In genomic region chr12:114984641-114985041, GRCh38 we compare ENCODE assay signal across 16 cellular contexts.
DNase-seq lines count a peak whose midpoint lies in the region; ATAC-seq and TF ChIP-seq lines count a peak whose summit lies in the region.
"Had no signal": no experiment of that assay in that cellular context is flagged by ENCODE, and none has a peak within 500 bp of the region (broad histone marks: within the 10 kb centered on the region; RNA-seq: fewer than 3 reads in every experiment).

No MANE protein-coding gene starts in this region.

- no peak overlapping the region for H3K4me3 Mint-ChIP-seq in nephron
- no peak overlapping the region for H3K4me3 Mint-ChIP-seq in naive thymus-derived CD8-positive, alpha-beta T cell
- H3K4me3 Mint-ChIP-seq: CD14-positive monocyte; CD8-positive, alpha-beta T cell; IgD-negative memory B cell had no signal

- no peaks in the 10 kb centered on the region for H3K4me1 ChIP-seq in hepatocyte (ENCODE audit: insufficient read depth)

- 71% methylated on average over 2 of the region's 2 CpGs for WGBS in hepatocyte (ENCODE audit: low lambda C conversion rate, missing lambda C conversion rate)

- H3K9me2 ChIP-seq in hepatocyte (replicated peaks; ENCODE audit: insufficient read depth) = no peaks in the 10 kb centered on the region

- peaks cover 3% of the 10 kb centered on the region for H3K27me3 Mint-ChIP-seq in nephron (ENCODE audit: low read depth)
- H3K27me3 Mint-ChIP-seq in naive thymus-derived CD8-positive, alpha-beta T cell = peaks cover 0 to 6% (median 2%) of the 10 kb centered on the region in 5 donors
- H3K27me3 Mint-ChIP-seq: IgD-negative memory B cell had no signal

- peaks cover 10% of the 10 kb centered on the region for H3K4me1 Mint-ChIP-seq in nephron
- H3K4me1 Mint-ChIP-seq in naive thymus-derived CD8-positive, alpha-beta T cell = no peaks in the 10 kb centered on the region
- H3K4me1 Mint-ChIP-seq: CD14-positive monocyte, IgD-negative memory B cell had no signal

- no peaks in the 10 kb centered on the region for H3K36me3 ChIP-seq in hepatocyte (replicated peaks; ENCODE audit: insufficient read depth, low read depth)

- H3K79me2 ChIP-seq in hepatocyte = no peaks in the 10 kb centered on the region

- H3K9me3 ChIP-seq in hepatocyte (ENCODE audit: low read depth) = no peaks in the 10 kb centered on the region

- no peak overlapping the region for H3K4me2 ChIP-seq in hepatocyte

- H3K9me3 Mint-ChIP-seq in nephron = peaks cover 7% of the 10 kb centered on the region
- peaks cover 3 to 30% (median 13%) of the 10 kb centered on the region in 9 donors for H3K9me3 Mint-ChIP-seq in naive thymus-derived CD8-positive, alpha-beta T cell

- ATAC-seq in left lobe of liver (no peak), HG03460 (IDR thresholded peaks at IDR 0.05; ENCODE audit: unreplicated experiment) (no peak)
- no peak for ATAC-seq in naive thymus-derived CD8-positive, alpha-beta T cell
- ATAC-seq: CD8-positive, alpha-beta T cell had no signal

- peak overlapping the region; percentile 73 for H3K27ac ChIP-seq in hepatocyte
- H3K27ac ChIP-seq: 22Rv1 had no signal

- H3K4me3 ChIP-seq in hepatocyte = no peak overlapping the region

- no peaks in the 10 kb centered on the region for H3K36me3 Mint-ChIP-seq in nephron (ENCODE audit: low read depth)
- H3K36me3 Mint-ChIP-seq in naive thymus-derived CD8-positive, alpha-beta T cell = peaks cover 0 to 4% (median 0%) of the 10 kb centered on the region in 3 donors
- H3K36me3 Mint-ChIP-seq: CD14-positive monocyte; CD8-positive, alpha-beta T cell had no signal

- DNase-seq in EH (ENCODE audit: low read depth) = peak; percentile 19
- peak; percentile 91 for DNase-seq in amniotic epithelial cell (ENCODE audit: low read depth)
- no peak for DNase-seq in hepatocyte (ENCODE audit: low spot score)
- DNase-seq in left lobe of liver (ENCODE audit: low spot score) = no peak
- no peak for DNase-seq in naive thymus-derived CD8-positive, alpha-beta T cell
- DNase-seq: CD8-positive, alpha-beta T cell; COR-L47; DMS153; DMS79 treated with DMSO at 0.1 percent for 48 hours; GDM1; H7 had no signal

- no peaks in the 10 kb centered on the region for H4K20me1 ChIP-seq in hepatocyte (ENCODE audit: insufficient read depth, poor library complexity, severe bottlenecking)

- H3K27ac Mint-ChIP-seq in nephron = peak overlapping the region; percentile 41 to 81 (median 60)
- H3K27ac Mint-ChIP-seq in naive thymus-derived CD8-positive, alpha-beta T cell = no peak overlapping the region
- H3K27ac Mint-ChIP-seq: CD14-positive monocyte; CD8-positive, alpha-beta T cell; IgD-negative memory B cell had no signal

- H3K27me3 ChIP-seq in hepatocyte = no peaks in the 10 kb centered on the region

- no peak overlapping the region for H2AFZ ChIP-seq in hepatocyte

- POLR2A ChIA-PET in naive thymus-derived CD8-positive, alpha-beta T cell (lab: Charles Lee) = no interaction called here

- TF ChIP-seq CTCF in hepatocyte (IDR thresholded peaks at IDR 0.05; ENCODE audit: poor library complexity) (no peak), nephron (IDR thresholded peaks at IDR 0.05; ENCODE audit: unreplicated experiment in 3 of 3) (no peak)

Comparison
In these comparisons a context has a peak if more than half of its experiments do, and no peak if none do; other contexts are left out.
1. DNase-seq: peak in EH (single experiment) and amniotic epithelial cell (single experiment); none in hepatocyte (single experiment), left lobe of liver (single experiment) and naive thymus-derived CD8-positive, alpha-beta T cell (0 of 10).
2. H3K27ac Mint-ChIP-seq: peak in nephron (3 of 3); none in naive thymus-derived CD8-positive, alpha-beta T cell (0 of 10).